ENCODE assay signal across 8 cellular contexts in the genomic region with DNA sequence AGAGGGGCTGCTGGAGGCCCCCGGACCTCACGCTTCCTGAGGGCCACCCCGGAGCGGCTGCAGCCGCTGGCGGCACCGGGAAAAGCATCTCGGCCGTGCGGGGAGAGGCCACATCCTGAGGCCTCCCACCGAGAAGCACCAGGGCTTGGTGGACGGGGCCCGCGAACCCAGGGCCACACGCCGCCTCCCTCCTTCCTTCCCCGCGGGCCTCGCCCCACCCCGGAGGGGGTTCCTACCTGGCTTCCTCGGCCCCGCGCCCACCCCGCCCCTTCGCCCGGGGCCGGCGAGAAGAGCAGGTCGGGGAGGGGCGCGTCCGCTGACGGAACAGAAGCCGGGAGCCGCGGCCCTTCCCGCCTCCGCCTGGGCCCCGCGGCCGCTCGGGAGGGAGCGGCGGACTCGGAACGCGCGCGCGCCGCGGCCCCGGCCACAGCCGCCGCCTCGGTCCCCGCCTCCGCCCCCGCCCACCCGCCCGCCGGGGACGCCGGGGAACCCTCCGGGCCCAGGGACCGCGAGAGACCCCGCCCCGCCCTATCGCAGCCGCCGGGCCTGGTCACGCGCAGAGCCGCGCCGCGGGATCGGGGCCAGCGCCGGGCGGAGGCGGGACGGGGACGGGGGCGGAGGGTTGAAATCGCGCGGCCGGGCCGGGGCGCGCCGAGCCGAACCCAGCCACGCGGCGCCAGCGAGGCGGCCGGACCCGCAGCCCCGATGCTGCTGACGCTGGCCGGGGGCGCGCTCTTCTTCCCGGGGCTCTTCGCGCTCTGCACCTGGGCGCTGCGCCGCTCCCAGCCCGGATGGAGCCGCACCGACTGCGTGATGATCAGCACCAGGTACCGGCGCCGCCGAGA. TPM values are rescaled to one million over a fixed set of nuclear protein-coding genes. Genes with fewer than 3 reads are reported as not detected.
DNase-seq lines count a peak whose midpoint lies in the region; ATAC-seq and TF ChIP-seq lines count a peak whose summit lies in the region.

A gene (plus strand): TSS at position 654 of the 845 bp plus-strand sequence. CDS start 52 bp downstream, at position 706.

- peak within 1 kb of the TSS; percentile 89 for H3K4me3 ChIP-seq in A673 (ENCODE audit: low read depth, low read length, poor library complexity, severe bottlenecking)
- H3K4me3 ChIP-seq in ascending aorta = peak within 1 kb of the TSS; percentile 80 to 94

- POLR2A ChIA-PET in A673 (lab: Charles Lee; ENCODE audit: low non-redundant PET) = no interaction called here

- peak; percentile 32 for ATAC-seq in GM18519 (IDR thresholded peaks at IDR 0.05; ENCODE audit: low FRiP score, unreplicated experiment)
- ATAC-seq in HG03342 (IDR thresholded peaks at IDR 0.05; ENCODE audit: unreplicated experiment) = peak; percentile 48
- ATAC-seq in SK-N-SH treated with all-trans-retinoic acid at 6 μM for 48 hours = peak; percentile 66
- ATAC-seq in left ventricle myocardium superior = peak; percentile 89

- no peaks in the 10 kb centered on the region for H3K9me3 ChIP-seq in A673 (ENCODE audit: low read depth, low read length, poor library complexity, severe bottlenecking)
- no peaks in the 10 kb centered on the region for H3K9me3 ChIP-seq in ascending aorta

- CTCF ChIA-PET in A673 (lab: Charles Lee) = no interaction called here

- DNase-seq in A673 (ENCODE audit: low spot score) (peak; percentile 74), ascending aorta (ENCODE audit: low spot score in 2 of 2) (peak in 1 of 2 donors; percentile 81), left ventricle myocardium superior (peak; percentile 88), posterior vena cava (ENCODE audit: low spot score) (peak; percentile 88), DMS79 treated with DMSO at 0.1 percent for 48 hours (lab: John Stamatoyannopoulos, UW) (no peak)

- intact Hi-C loops in A673 (cut with micrococcal nuclease; ENCODE audit: unreplicated experiment) (no loop called here), ascending aorta (cut with DNase I) (no loop called here), left ventricle myocardium superior (cut with micrococcal nuclease) (no loop called here), posterior vena cava (cut with DNase I) (no loop called here)

- no TSS peak for BruUV-seq in A673 (replicated peaks; lab: Mats Ljungman, UMichigan)

- H3K4me1 ChIP-seq in A673 (ENCODE audit: insufficient read depth, low read length, poor library complexity, severe bottlenecking) (no peaks in the 10 kb centered on the region), ascending aorta (peaks cover 7 to 14% of the 10 kb centered on the region in 2 donors)

- peak within 1 kb of the TSS; percentile 86 for H3K27ac ChIP-seq in A673 (ENCODE audit: low read depth, low read length, poor library complexity, severe bottlenecking)
- peak within 1 kb of the TSS; percentile 71 to 74 for H3K27ac ChIP-seq in ascending aorta

- H3K27me3 ChIP-seq in A673 (replicated peaks; ENCODE audit: insufficient read depth, low read depth, low read length, poor library complexity) (no peaks in the 10 kb centered on the region), ascending aorta (no peaks in the 10 kb centered on the region)

- peaks cover 22% of the 10 kb centered on the region for H3K36me3 ChIP-seq in A673 (ENCODE audit: insufficient read depth, low read length, poor library complexity, severe bottlenecking)
- H3K36me3 ChIP-seq in ascending aorta = no peaks in the 10 kb centered on the region

- TF ChIP-seq CTCF in A673 (conservative IDR thresholded peaks at IDR 0.05; ENCODE audit: low read depth, low read length) = no peak
- no peak for TF ChIP-seq CTCF in ascending aorta (IDR thresholded peaks at IDR 0.05)

TF ChIP-seq in SK-N-SH treated with all-trans-retinoic acid at 6 μM for 48 hours, 23 proteins besides CTCF, POLR2A, EP300 and RAD21:
- TF ChIP-seq SNAI2 (CRISPR knock-in tag; IDR thresholded peaks at IDR 0.05) = no peak
- TF ChIP-seq, protein P1, sequence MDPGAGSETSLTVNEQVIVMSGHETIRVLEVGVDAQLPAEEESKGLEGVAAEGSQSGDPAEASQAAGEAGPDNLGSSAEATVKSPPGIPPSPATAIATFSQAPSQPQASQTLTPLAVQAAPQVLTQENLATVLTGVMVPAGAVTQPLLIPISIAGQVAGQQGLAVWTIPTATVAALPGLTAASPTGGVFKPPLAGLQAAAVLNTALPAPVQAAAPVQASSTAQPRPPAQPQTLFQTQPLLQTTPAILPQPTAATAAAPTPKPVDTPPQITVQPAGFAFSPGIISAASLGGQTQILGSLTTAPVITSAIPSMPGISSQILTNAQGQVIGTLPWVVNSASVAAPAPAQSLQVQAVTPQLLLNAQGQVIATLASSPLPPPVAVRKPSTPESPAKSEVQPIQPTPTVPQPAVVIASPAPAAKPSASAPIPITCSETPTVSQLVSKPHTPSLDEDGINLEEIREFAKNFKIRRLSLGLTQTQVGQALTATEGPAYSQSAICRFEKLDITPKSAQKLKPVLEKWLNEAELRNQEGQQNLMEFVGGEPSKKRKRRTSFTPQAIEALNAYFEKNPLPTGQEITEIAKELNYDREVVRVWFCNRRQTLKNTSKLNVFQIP (CRISPR knock-in tag; IDR thresholded peaks at IDR 0.05; ENCODE audit: borderline replicate concordance, low read depth) = no peak
- TF ChIP-seq ZFP30 (CRISPR knock-in tag; IDR thresholded peaks at IDR 0.05) = no peak
- TF ChIP-seq, protein P2, sequence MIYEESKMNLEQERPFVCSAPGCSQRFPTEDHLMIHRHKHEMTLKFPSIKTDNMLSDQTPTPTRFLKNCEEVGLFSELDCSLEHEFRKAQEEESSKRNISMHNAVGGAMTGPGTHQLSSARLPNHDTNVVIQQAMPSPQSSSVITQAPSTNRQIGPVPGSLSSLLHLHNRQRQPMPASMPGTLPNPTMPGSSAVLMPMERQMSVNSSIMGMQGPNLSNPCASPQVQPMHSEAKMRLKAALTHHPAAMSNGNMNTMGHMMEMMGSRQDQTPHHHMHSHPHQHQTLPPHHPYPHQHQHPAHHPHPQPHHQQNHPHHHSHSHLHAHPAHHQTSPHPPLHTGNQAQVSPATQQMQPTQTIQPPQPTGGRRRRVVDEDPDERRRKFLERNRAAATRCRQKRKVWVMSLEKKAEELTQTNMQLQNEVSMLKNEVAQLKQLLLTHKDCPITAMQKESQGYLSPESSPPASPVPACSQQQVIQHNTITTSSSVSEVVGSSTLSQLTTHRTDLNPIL (CRISPR knock-in tag; IDR thresholded peaks at IDR 0.05; ENCODE audit: low read depth) = no peak
- no peak for TF ChIP-seq ESRRG (CRISPR knock-in tag; IDR thresholded peaks at IDR 0.05)
- TF ChIP-seq ZNF8 (CRISPR knock-in tag; IDR thresholded peaks at IDR 0.05) = no peak
- TF ChIP-seq ZNF70 (CRISPR knock-in tag; IDR thresholded peaks at IDR 0.05) = no peak
- no peak for TF ChIP-seq TCF4 (CRISPR knock-in tag; IDR thresholded peaks at IDR 0.05; ENCODE audit: borderline replicate concordance)
- TF ChIP-seq ZC3H10 (CRISPR knock-in tag; IDR thresholded peaks at IDR 0.05) = no peak
- no peak for TF ChIP-seq BACH2 (CRISPR knock-in tag; IDR thresholded peaks at IDR 0.05; ENCODE audit: borderline replicate concordance)
- no peak for TF ChIP-seq GLIS3 (CRISPR knock-in tag; IDR thresholded peaks at IDR 0.05)
- TF ChIP-seq OSR1 (CRISPR knock-in tag; IDR thresholded peaks at IDR 0.05) = no peak
- TF ChIP-seq, protein P3, sequence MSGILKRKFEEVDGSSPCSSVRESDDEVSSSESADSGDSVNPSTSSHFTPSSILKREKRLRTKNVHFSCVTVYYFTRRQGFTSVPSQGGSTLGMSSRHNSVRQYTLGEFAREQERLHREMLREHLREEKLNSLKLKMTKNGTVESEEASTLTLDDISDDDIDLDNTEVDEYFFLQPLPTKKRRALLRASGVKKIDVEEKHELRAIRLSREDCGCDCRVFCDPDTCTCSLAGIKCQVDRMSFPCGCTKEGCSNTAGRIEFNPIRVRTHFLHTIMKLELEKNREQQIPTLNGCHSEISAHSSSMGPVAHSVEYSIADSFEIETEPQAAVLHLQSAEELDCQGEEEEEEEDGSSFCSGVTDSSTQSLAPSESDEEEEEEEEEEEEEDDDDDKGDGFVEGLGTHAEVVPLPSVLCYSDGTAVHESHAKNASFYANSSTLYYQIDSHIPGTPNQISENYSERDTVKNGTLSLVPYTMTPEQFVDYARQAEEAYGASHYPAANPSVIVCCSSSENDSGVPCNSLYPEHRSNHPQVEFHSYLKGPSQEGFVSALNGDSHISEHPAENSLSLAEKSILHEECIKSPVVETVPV (CRISPR knock-in tag; IDR thresholded peaks at IDR 0.05) = no peak
- TF ChIP-seq CSDC2 (CRISPR knock-in tag; IDR thresholded peaks at IDR 0.05) = no peak

RNA-seq across cellular contexts. Expression of the gene that starts here (rescaled TPM):
- total RNA-seq in A673 (2021) (38.7 and 49.2 TPM in 2 replicates), ascending aorta (21.9 TPM), left ventricle myocardium superior (2.3 TPM), posterior vena cava (10 to 100 TPM in 1 of 2 donors, 1 to 10 TPM in 1; 9.9 to 10.4 TPM)

Comparison
In these comparisons a context has a peak if more than half of its experiments do, and no peak if none do; other contexts are left out.
1. ATAC-seq: peak in every context shown above with its lines; median percentile 89 in left ventricle myocardium superior; 66 in SK-N-SH treated with all-trans-retinoic acid at 6 μM for 48 hours; 48 in HG03342; 32 in GM18519.